Comparison of ENCODE assay signal across 12 cellular contexts in the genomic region with DNA sequence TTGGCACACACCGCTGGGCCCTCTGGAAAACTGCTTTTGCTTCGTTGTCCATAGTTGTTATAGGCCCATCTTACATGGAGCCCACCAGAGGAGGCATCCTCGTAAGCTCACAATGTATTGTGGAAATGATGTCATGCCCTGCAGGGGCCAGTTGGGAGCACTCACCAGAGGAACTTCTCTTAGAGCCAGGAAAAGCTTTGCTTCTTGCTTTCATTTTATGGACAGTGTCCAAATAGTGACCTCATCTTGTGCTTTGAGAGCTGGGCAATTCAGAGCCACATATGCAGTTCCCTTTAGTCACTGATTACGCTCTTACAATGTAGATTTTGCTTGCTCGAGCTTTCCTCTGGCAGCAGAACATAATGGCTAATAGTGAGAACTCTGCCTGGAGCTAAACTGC.
DNase-seq lines count a peak whose midpoint lies in the region; ATAC-seq, FAIRE-seq and TF ChIP-seq lines count a peak whose summit lies in the region.
"Had no signal": no experiment of that assay in that cellular context is flagged by ENCODE, and none has a peak within 500 bp of the region (broad histone marks: within the 10 kb centered on the region; RNA-seq: fewer than 3 reads in every experiment).

No MANE protein-coding gene starts in this region.

- no peak for FAIRE-seq in H54 (lab: Jason Lieb, UNC)

- no peak for TF ChIP-seq POLR2A in H54 (IDR thresholded peaks at IDR 0.05; ENCODE audit: low read depth, low read length)

- no peak for ATAC-seq in GM19463 (IDR thresholded peaks at IDR 0.05; ENCODE audit: unreplicated experiment)
- ATAC-seq: HCT116 had no signal

- peak; percentile 65 for DNase-seq in EH (ENCODE audit: low read depth)
- DNase-seq in RKO (ENCODE audit: low spot score), result peak; percentile 83
- DNase-seq in fibroblast of peridontal ligament (ENCODE audit: extremely low read depth), result peak; percentile 95
- peak; percentile 82 for DNase-seq in non-pigmented ciliary epithelial cell (ENCODE audit: low read depth)
- no peak for DNase-seq in activated CD4-positive, CD25-positive, alpha-beta regulatory T cell treated with anti-CD3 and anti-CD28 coated beads, Interleukin-2, amount 50 U/mL, for 72 hours
- no peak for DNase-seq in SKM-1 (lab: John Stamatoyannopoulos, UW; ENCODE audit: unreplicated experiment)
- no peak for DNase-seq in H54 (ENCODE audit: insufficient read length, low spot score)
- DNase-seq: GDM1, KBM-7, T-helper 2 cell had no signal

Comparison
In these comparisons a context has a peak if more than half of its experiments do, and no peak if none do; other contexts are left out.
1. DNase-seq: peak in EH (single experiment), RKO (single experiment), fibroblast of peridontal ligament (single experiment) and non-pigmented ciliary epithelial cell (single experiment); none in activated CD4-positive, CD25-positive, alpha-beta regulatory T cell treated with anti-CD3 and anti-CD28 coated beads, Interleukin-2, amount 50 U/mL, for 72 hours (single experiment), SKM-1 (single experiment) and H54 (single experiment).